In genomic region chr12:130540376-130540775, GRCh38 we compare ENCODE assay signal across 24 cellular contexts.
DNase-seq lines count a peak whose midpoint lies in the region; ATAC-seq, FAIRE-seq and TF ChIP-seq lines count a peak whose summit lies in the region.
"Had no signal": no experiment of that assay in that cellular context is flagged by ENCODE, and none has a peak within 500 bp of the region (broad histone marks: within the 10 kb centered on the region; RNA-seq: fewer than 3 reads in every experiment).

No MANE protein-coding gene starts in this region.

- DNase-seq in HepG2 (ENCODE audit: low spot score) (no peak), right lobe of liver (no peak), MV-4-11 (lab: John Stamatoyannopoulos, UW) (peak; percentile 7), RKO (ENCODE audit: low spot score) (peak; percentile 9), SJSA1 (ENCODE audit: low read depth in 1 of 2, low spot score in 2 of 2) (peak; percentile 68 to 88), T-helper 2 cell (no peak)
- no peak for DNase-seq in activated CD4-positive, alpha-beta T cell treated with anti-CD3 and anti-CD28 coated beads for 4 hours
- DNase-seq: AML-193; Caco-2; Calu3; CD4-positive, alpha-beta T cell; CD8-positive, alpha-beta T cell; DMS79 treated with DMSO at 0.1 percent for 48 hours; EL; GDM1 had no signal

- no peak for TF ChIP-seq POLR2A in HepG2 (IDR thresholded peaks at IDR 0.05; ENCODE audit: insufficient read depth in 1 of 2, low read depth in 2 of 2, low read length in 2 of 2)
- TF ChIP-seq POLR2A in right lobe of liver (IDR thresholded peaks at IDR 0.05) = no peak

- TF ChIP-seq RAD21 in HepG2 (CRISPR knock-in tag; IDR thresholded peaks at IDR 0.05) = no peak

- no peaks in the 10 kb centered on the region for H4K20me1 ChIP-seq in HepG2 (ENCODE audit: insufficient read depth, low read length)
- H4K20me1 ChIP-seq: BLaER1 treated with 17β-estradiol and CSF1 and Interleukin-3, amounts not matched to agents 10 nM and 100 nM had no signal

- FAIRE-seq in HepG2 (lab: Jason Lieb, UNC) = no peak
- FAIRE-seq: A549, D721Med, GM12878, GM12892, GM19239 had no signal

- intact Hi-C loops in HepG2 (cut with micrococcal nuclease; ENCODE audit: unreplicated experiment) (no loop called here), right lobe of liver (cut with DNase I) (no loop called here)

- peaks cover 0 to under 1% of the 10 kb centered on the region in 2 experiments; a peak in 1 of 5 replicates for H3K27me3 ChIP-seq in HepG2 (ENCODE audit: control insufficient read depth in 1 of 2, insufficient read depth in 2 of 2, low read length in 2 of 2)
- H3K27me3 ChIP-seq in right lobe of liver = no peaks in the 10 kb centered on the region
- peaks cover 51% of the 10 kb centered on the region for H3K27me3 ChIP-seq in SJSA1 (replicated peaks)
- H3K27me3 ChIP-seq: BLaER1 treated with 17β-estradiol and CSF1 and Interleukin-3, amounts not matched to agents 10 nM and 100 nM had no signal

- no peaks in the 10 kb centered on the region for H3K79me2 ChIP-seq in HepG2 (ENCODE audit: insufficient read depth, low read length)

- no peaks in the 10 kb centered on the region for H3K9me3 ChIP-seq in HepG2 (ENCODE audit: low read length)
- H3K9me3 ChIP-seq in right lobe of liver = no peaks in the 10 kb centered on the region
- H3K9me3 ChIP-seq in SJSA1 (replicated peaks) = peaks cover 16% of the 10 kb centered on the region
- H3K9me3 ChIP-seq: A549, Caco-2 had no signal

- in situ Hi-C loops in HepG2 (cut with HindIII; ENCODE audit: extremely low pct_ligation_motif_present, low pct_unique_long_range_greater_than_20kb) = no loop called here

- TF ChIP-seq EP300 in HepG2 (IDR thresholded peaks at IDR 0.05; ENCODE audit: low read depth in 2 of 2, low read length in 2 of 2) (no peak), HepG2 (CRISPR knock-in tag; IDR thresholded peaks at IDR 0.05; ENCODE audit: borderline replicate concordance) (no peak)

- CTCF ChIA-PET in HepG2 (lab: Yijun Ruan, JAX; ENCODE audit: low intra/inter-chr PET ratio, low total read pairs) = no interaction called here

- H3K4me1 ChIP-seq in HepG2 (ENCODE audit: insufficient read depth, low read length) = no peaks in the 10 kb centered on the region
- no peaks in the 10 kb centered on the region for H3K4me1 ChIP-seq in right lobe of liver
- no peaks in the 10 kb centered on the region for H3K4me1 ChIP-seq in SJSA1 (replicated peaks)
- H3K4me1 ChIP-seq: A549, Caco-2 had no signal

- H3K4me3 ChIP-seq in HepG2 (replicated peaks in 1 of 3; ENCODE audit: insufficient read depth in 1 of 3, low read depth in 2 of 3, low read length in 3 of 3) (no peak overlapping the region), right lobe of liver (no peak overlapping the region), SJSA1 (no peak overlapping the region)
- H3K4me3 ChIP-seq: A549; BLaER1 treated with 17β-estradiol and CSF1 and Interleukin-3, amounts not matched to agents 10 nM and 100 nM; GM12878 had no signal

- TF ChIP-seq CTCF in HepG2 (CRISPR knock-in tag; IDR thresholded peaks at IDR 0.05) = no peak
- no peak for TF ChIP-seq CTCF in right lobe of liver (IDR thresholded peaks at IDR 0.05)

- H3K27ac ChIP-seq in HepG2 (ENCODE audit: extremely low read length, insufficient read depth, low read length) (no peak overlapping the region), right lobe of liver (no peak overlapping the region), SJSA1 (no peak overlapping the region)
- H3K27ac ChIP-seq: 22Rv1, A549, C4-2B had no signal

- WGBS in HepG2 (ENCODE audit: low lambda C conversion rate) = 2% methylated on average over 6 of the region's 6 CpGs
- 42% methylated on average over 5 of the region's 6 CpGs for WGBS in right lobe of liver (ENCODE audit: insufficient coverage, low coverage, low lambda C conversion rate, missing lambda C conversion rate)

- H3K4me2 ChIP-seq in HepG2 (ENCODE audit: low read depth, low read length) = no peak overlapping the region
- H3K4me2 ChIP-seq: A549; BLaER1 treated with 17β-estradiol and CSF1 and Interleukin-3, amounts not matched to agents 10 nM and 100 nM had no signal

- POLR2A ChIA-PET in HepG2 (lab: Yijun Ruan, JAX) = no interaction called here

- ATAC-seq in HepG2 = no peak
- ATAC-seq in right lobe of liver = no peak
- ATAC-seq in GM18498 (IDR thresholded peaks at IDR 0.05; ENCODE audit: unreplicated experiment) = no peak
- ATAC-seq: A549; CD8-positive, alpha-beta T cell; GM12878 had no signal

- no TSS peak for BruUV-seq in HepG2 (replicated peaks; lab: Mats Ljungman, UMichigan)

- H2AFZ ChIP-seq in HepG2 (ENCODE audit: low read length) = no peak overlapping the region

- no peak overlapping the region for H3K9ac ChIP-seq in HepG2 (ENCODE audit: insufficient read depth, low read depth, low read length)
- H3K9ac ChIP-seq: BLaER1 treated with 17β-estradiol and CSF1 and Interleukin-3, amounts not matched to agents 10 nM and 100 nM had no signal

- no peaks in the 10 kb centered on the region for H3K36me3 ChIP-seq in HepG2 (replicated peaks in 1 of 2; ENCODE audit: control insufficient read depth in 1 of 2, insufficient read depth in 2 of 2, low read length in 2 of 2)
- H3K36me3 ChIP-seq in right lobe of liver = no peaks in the 10 kb centered on the region
- no peaks in the 10 kb centered on the region for H3K36me3 ChIP-seq in SJSA1
- H3K36me3 ChIP-seq: BLaER1 treated with 17β-estradiol and CSF1 and Interleukin-3, amounts not matched to agents 10 nM and 100 nM had no signal

TF ChIP-seq in HepG2, 621 proteins besides CTCF, POLR2A, EP300 and RAD21:
- TF ChIP-seq CREB1 (IDR thresholded peaks at IDR 0.05) = 0 out of 2 replicates have a peak, but pooled peaks have one; percentile 21
- no peak for TF ChIP-seq CREB1 (CRISPR knock-in tag; IDR thresholded peaks at IDR 0.05)
- no peak for TF ChIP-seq JUN (CRISPR knock-in tag; IDR thresholded peaks at IDR 0.05)

Comparison
In these comparisons a context has a peak if more than half of its experiments do, and no peak if none do; other contexts are left out.
1. DNase-seq: peak in MV-4-11 (single experiment), RKO (single experiment) and SJSA1 (2 of 2); none in HepG2 (single experiment), right lobe of liver (0 of 3), activated CD4-positive, alpha-beta T cell treated with anti-CD3 and anti-CD28 coated beads for 4 hours (0 of 2) and T-helper 2 cell (0 of 5).